17 cellular contexts compared by ENCODE assay signal in the genomic region with DNA sequence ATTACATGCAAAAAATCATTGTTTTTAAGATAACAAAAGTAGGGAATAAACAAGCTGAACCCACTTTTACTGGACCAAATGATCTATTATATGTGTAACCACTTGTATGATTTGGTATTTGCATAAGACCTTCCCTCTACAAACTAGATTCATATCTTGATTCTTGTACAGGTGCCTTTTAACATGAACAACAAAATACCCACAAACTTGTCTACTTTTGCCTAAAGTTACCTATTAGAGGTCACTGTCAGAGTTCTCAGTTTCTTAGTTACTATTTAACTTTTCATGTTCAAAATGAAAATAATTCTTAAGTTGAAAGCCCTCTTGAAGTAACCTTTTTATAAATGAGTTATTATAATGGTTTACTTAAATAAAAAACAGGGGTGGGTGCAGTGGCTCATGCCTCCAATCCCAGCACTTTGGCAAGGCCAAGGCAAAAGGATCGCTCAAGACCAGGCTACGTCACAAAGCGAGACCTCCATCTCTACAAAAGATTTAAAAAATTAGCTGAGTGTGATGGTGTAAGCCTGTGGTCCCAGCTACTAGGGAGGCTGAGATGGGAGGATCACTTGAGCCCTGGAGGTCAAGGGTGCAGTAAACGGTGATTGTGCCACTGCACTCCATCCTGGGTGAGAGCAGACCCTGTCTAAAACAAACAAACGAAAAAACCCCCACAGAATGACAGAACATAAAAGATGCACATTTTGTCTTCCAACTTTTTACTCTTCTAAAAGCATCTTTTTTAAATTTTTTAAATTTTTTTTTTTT. TPM values are rescaled to one million over a fixed set of nuclear protein-coding genes. Genes with fewer than 3 reads are reported as not detected.
"Had no signal": no experiment of that assay in that cellular context is flagged by ENCODE, and none has a peak within 500 bp of the region (broad histone marks: within the 10 kb centered on the region; RNA-seq: fewer than 3 reads in every experiment).

No MANE protein-coding gene starts in this region.

- FAIRE-seq: bronchial epithelial cell, small intestine had no signal

- H3K27ac Mint-ChIP-seq: activated CD4-positive, alpha-beta T cell treated with anti-CD3 and anti-CD28 coated beads, Interleukin-2, amount 10 ng/mL, durations not matched to agents 24 days and 14 days; activated naive CD8-positive, alpha-beta T cell treated with anti-CD3 and anti-CD28 coated beads, Interleukin-2, amount 50 U/mL, for 24 hours; activated T-helper 1 cell treated with anti-CD3 and anti-CD28 coated beads, Interleukin-12 subunit alpha, Interleukin-12 subunit beta, Interleukin-2, Interleukin-4 antibody, amounts not matched to agents 30 ng/mL and 10 ng/mL and 1 ng/mL, durations not matched to agents 14 hours and 24 hours and 36 hours; WTC11 had no signal

- DNase-seq: activated CD4-positive, alpha-beta T cell treated with anti-CD3 and anti-CD28 coated beads, Interleukin-2, amount 10 ng/mL, durations not matched to agents 24 days and 14 days; activated naive CD4-positive, alpha-beta T cell; activated naive CD8-positive, alpha-beta T cell treated with anti-CD3 and anti-CD28 coated beads, Interleukin-2, amount 50 U/mL, for 24 hours; esophagus squamous epithelium; foreskin fibroblast; mammary epithelial cell; mucosa of descending colon; naive thymus-derived CD8-positive, alpha-beta T cell; posterior cingulate gyrus; right cardiac atrium; small intestine; tibial artery; uterus had no signal

- ATAC-seq: activated naive CD8-positive, alpha-beta T cell treated with anti-CD3 and anti-CD28 coated beads, Interleukin-2, amount 50 U/mL, for 24 hours; mucosa of descending colon; naive thymus-derived CD8-positive, alpha-beta T cell; right cardiac atrium; WTC11 had no signal

- H3K4me1 Mint-ChIP-seq: activated CD4-positive, alpha-beta T cell treated with anti-CD3 and anti-CD28 coated beads, Interleukin-2, amount 10 ng/mL, durations not matched to agents 24 days and 14 days; activated naive CD8-positive, alpha-beta T cell treated with anti-CD3 and anti-CD28 coated beads, Interleukin-2, amount 50 U/mL, for 24 hours; WTC11 had no signal

- H3K27me3 Mint-ChIP-seq: activated CD4-positive, alpha-beta T cell treated with anti-CD3 and anti-CD28 coated beads, Interleukin-2, amount 10 ng/mL, durations not matched to agents 24 days and 14 days; activated naive CD8-positive, alpha-beta T cell treated with anti-CD3 and anti-CD28 coated beads, Interleukin-2, amount 50 U/mL, for 24 hours; naive thymus-derived CD8-positive, alpha-beta T cell had no signal

- H3K9me3 Mint-ChIP-seq: activated CD4-positive, alpha-beta T cell treated with anti-CD3 and anti-CD28 coated beads, Interleukin-2, amount 10 ng/mL, durations not matched to agents 24 days and 14 days; activated naive CD8-positive, alpha-beta T cell treated with anti-CD3 and anti-CD28 coated beads, Interleukin-2, amount 50 U/mL, for 24 hours; activated T-helper 1 cell treated with anti-CD3 and anti-CD28 coated beads, Interleukin-12 subunit alpha, Interleukin-12 subunit beta, Interleukin-2, Interleukin-4 antibody, amounts not matched to agents 30 ng/mL and 10 ng/mL and 1 ng/mL, durations not matched to agents 14 hours and 24 hours and 36 hours; naive thymus-derived CD8-positive, alpha-beta T cell; WTC11 had no signal

- H3K4me3 Mint-ChIP-seq: activated CD4-positive, alpha-beta T cell treated with anti-CD3 and anti-CD28 coated beads, Interleukin-2, amount 10 ng/mL, durations not matched to agents 24 days and 14 days; activated naive CD8-positive, alpha-beta T cell treated with anti-CD3 and anti-CD28 coated beads, Interleukin-2, amount 50 U/mL, for 24 hours; activated T-helper 1 cell treated with anti-CD3 and anti-CD28 coated beads, Interleukin-12 subunit alpha, Interleukin-12 subunit beta, Interleukin-2, Interleukin-4 antibody, amounts not matched to agents 30 ng/mL and 10 ng/mL and 1 ng/mL, durations not matched to agents 14 hours and 24 hours and 36 hours; naive thymus-derived CD8-positive, alpha-beta T cell; WTC11 had no signal

RNA-seq across cellular contexts. Expression of a gene that starts 19.5 kb away (rescaled TPM):
- total RNA-seq: ascending aorta; bronchial epithelial cell; naive thymus-derived CD8-positive, alpha-beta T cell had no signal
